8 cellular contexts compared by ENCODE assay signal in the genomic region with DNA sequence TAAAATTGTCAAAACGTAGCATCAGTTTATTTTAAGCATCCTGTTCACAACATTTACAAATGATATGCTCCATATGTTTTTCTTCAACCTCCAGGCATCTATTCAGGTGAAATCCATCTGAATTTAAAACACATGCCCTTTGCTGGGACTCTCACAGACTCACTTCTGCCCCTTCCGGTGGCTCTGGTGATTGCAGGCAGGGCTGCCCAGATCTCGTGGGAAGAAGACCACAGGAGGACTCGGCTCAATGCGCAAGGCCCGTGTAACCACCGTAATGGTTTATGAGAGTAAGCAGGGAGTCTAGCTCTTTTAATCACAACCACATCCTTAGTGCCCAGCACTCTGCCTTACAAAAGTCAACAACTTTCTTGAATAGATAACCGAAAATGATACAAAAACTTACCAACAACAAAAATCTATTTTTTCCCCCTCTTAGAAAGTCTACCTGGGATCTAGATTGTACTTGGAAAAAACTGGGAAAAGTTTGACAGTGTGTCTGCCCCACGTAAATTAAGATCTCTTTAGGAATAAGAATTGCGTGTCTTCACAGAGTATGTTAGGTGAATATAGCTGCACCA.
DNase-seq lines count a peak whose midpoint lies in the region; ATAC-seq and TF ChIP-seq lines count a peak whose summit lies in the region.

No MANE protein-coding gene starts in this region.

- H3K4me3 ChIP-seq in Loucy (ENCODE audit: low read length, poor library complexity, severe bottlenecking): no peak overlapping the region
- no peak overlapping the region for H3K4me3 ChIP-seq in epithelial cell of proximal tubule (ENCODE audit: low read depth, low read length)

- H3K4me2 ChIP-seq in Loucy (ENCODE audit: low read depth, low read length, poor library complexity, severe bottlenecking): no peak overlapping the region

- no peak overlapping the region for H2AFZ ChIP-seq in Loucy (ENCODE audit: low read length)

- peaks cover 30% of the 10 kb centered on the region for H3K36me3 Mint-ChIP-seq in neural crest cell (ENCODE audit: low read depth)
- peaks cover 11% of the 10 kb centered on the region for H3K36me3 Mint-ChIP-seq in activated T-helper 17 cell treated with anti-CD3 and anti-CD28 coated beads, Interleukin-2, amount 50 U/mL, for 72 hours (ENCODE audit: low read depth)

- H3K36me3 ChIP-seq in Loucy (ENCODE audit: insufficient read depth, low read length): no peaks in the 10 kb centered on the region

- H3F3A ChIP-seq in Loucy (ENCODE audit: low read depth): no peaks in the 10 kb centered on the region

- H3K79me2 ChIP-seq in Loucy (ENCODE audit: insufficient read depth, low read length): no peaks in the 10 kb centered on the region

- peak; percentile 74 for ATAC-seq in GM19397 (IDR thresholded peaks at IDR 0.05; ENCODE audit: unreplicated experiment)
- no peak for ATAC-seq in activated T-helper 17 cell treated with anti-CD3 and anti-CD28 coated beads, Interleukin-2, amount 50 U/mL, for 72 hours (replicated peaks)
- ATAC-seq in GM18502 (IDR thresholded peaks at IDR 0.05; ENCODE audit: poor library complexity, unreplicated experiment): no peak

- no peaks in the 10 kb centered on the region for H3K27me3 ChIP-seq in Loucy (ENCODE audit: insufficient read depth, low read length, poor library complexity, severe bottlenecking)

- DNase-seq in COLO668 (lab: John Stamatoyannopoulos, UW; ENCODE audit: unreplicated experiment) (peak; percentile 62), epithelial cell of proximal tubule (ENCODE audit: low read depth) (no peak), neural crest cell (ENCODE audit: low read depth, low spot score) (peak; percentile 60)
- DNase-seq in activated CD4-positive, alpha-beta T cell treated with anti-CD3 and anti-CD28 coated beads for 48 hours: peak; percentile 68

- H3K9me3 Mint-ChIP-seq in neural crest cell: peaks cover 23% of the 10 kb centered on the region
- H3K9me3 Mint-ChIP-seq in activated T-helper 17 cell treated with anti-CD3 and anti-CD28 coated beads, Interleukin-2, amount 50 U/mL, for 72 hours: peaks cover 2% of the 10 kb centered on the region

- no peak overlapping the region for H3K9ac ChIP-seq in Loucy (ENCODE audit: low read depth, low read length, poor library complexity, severe bottlenecking)

- H3K9me2 ChIP-seq in Loucy (replicated peaks; ENCODE audit: low read depth, low read length): no peaks in the 10 kb centered on the region

- no peak overlapping the region for H3K27ac Mint-ChIP-seq in neural crest cell (ENCODE audit: unreplicated experiment)
- no peak overlapping the region for H3K27ac Mint-ChIP-seq in activated T-helper 17 cell treated with anti-CD3 and anti-CD28 coated beads, Interleukin-2, amount 50 U/mL, for 72 hours

- H3K27me3 Mint-ChIP-seq in neural crest cell (ENCODE audit: low read depth): no peaks in the 10 kb centered on the region
- H3K27me3 Mint-ChIP-seq in activated T-helper 17 cell treated with anti-CD3 and anti-CD28 coated beads, Interleukin-2, amount 50 U/mL, for 72 hours: no peaks in the 10 kb centered on the region

- no peaks in the 10 kb centered on the region; the same call in 1 of the 2 replicates for H3K9me3 ChIP-seq in Loucy (ENCODE audit: insufficient read depth, low read depth, low read length)

- H4K20me1 ChIP-seq in Loucy (ENCODE audit: insufficient read depth, low read length, poor library complexity, severe bottlenecking): no peaks in the 10 kb centered on the region

- peak overlapping the region; percentile 35 for H3K4me3 Mint-ChIP-seq in neural crest cell
- no peak overlapping the region for H3K4me3 Mint-ChIP-seq in activated T-helper 17 cell treated with anti-CD3 and anti-CD28 coated beads, Interleukin-2, amount 50 U/mL, for 72 hours

- no peaks in the 10 kb centered on the region for H3K4me1 Mint-ChIP-seq in neural crest cell
- H3K4me1 Mint-ChIP-seq in activated T-helper 17 cell treated with anti-CD3 and anti-CD28 coated beads, Interleukin-2, amount 50 U/mL, for 72 hours: no peaks in the 10 kb centered on the region

- H3K4me1 ChIP-seq in Loucy (ENCODE audit: insufficient read depth, low read length, poor library complexity, severe bottlenecking): no peaks in the 10 kb centered on the region

- TF ChIP-seq CTCF in Loucy (conservative IDR thresholded peaks at IDR 0.05; ENCODE audit: low read length) (peak; percentile 76), epithelial cell of proximal tubule (conservative IDR thresholded peaks at IDR 0.05; ENCODE audit: low read depth, low read length) (peak; percentile 77), neural crest cell (conservative IDR thresholded peaks at IDR 0.05) (peak; percentile 68)
